8 cellular contexts compared by ENCODE assay signal in genomic region chr15:100114100-100114499, GRCh38.
DNase-seq lines count a peak whose midpoint lies in the region; ATAC-seq and TF ChIP-seq lines count a peak whose summit lies in the region.

No MANE protein-coding gene starts in this region.

- no peak overlapping the region for H3K4me3 ChIP-seq in esophagus (ENCODE audit: low read depth in 1 of 2, low read length in 2 of 2)

- H3K9me3 Mint-ChIP-seq in stimulated activated naive CD8-positive, alpha-beta T cell treated with anti-CD3 and anti-CD28 coated beads, Interleukin-15, Interleukin-2, amounts not matched to agents 100 ng/mL and 50 ng/mL, for 24 hours: no peaks in the 10 kb centered on the region
- H3K9me3 Mint-ChIP-seq in nephron: peaks cover 10% of the 10 kb centered on the region

- ATAC-seq in stimulated activated naive CD8-positive, alpha-beta T cell treated with anti-CD3 and anti-CD28 coated beads, Interleukin-15, Interleukin-2, amounts not matched to agents 100 U/mL and 50 U/mL, for 24 hours: no peak
- no peak for ATAC-seq in HG02571 (IDR thresholded peaks at IDR 0.05; ENCODE audit: unreplicated experiment)
- ATAC-seq in HG03565 (IDR thresholded peaks at IDR 0.05; ENCODE audit: unreplicated experiment): no peak

- no peaks in the 10 kb centered on the region for H3K9me3 ChIP-seq in esophagus (ENCODE audit: control insufficient read depth in 2 of 2, insufficient read depth in 1 of 2, low read depth in 1 of 2, low read length in 1 of 2)

- no peak overlapping the region for H3K4me3 Mint-ChIP-seq in stimulated activated naive CD8-positive, alpha-beta T cell treated with anti-CD3 and anti-CD28 coated beads, Interleukin-15, Interleukin-2, amounts not matched to agents 100 ng/mL and 50 ng/mL, for 24 hours
- H3K4me3 Mint-ChIP-seq in nephron: peak overlapping the region; percentile 2 to 69 (median 58)

- WGBS in esophagus, 2 donors: 52 to 58% methylated on average over 8 of the region's 8 CpGs

- H3K27me3 ChIP-seq in esophagus (ENCODE audit: control insufficient read depth in 1 of 2, insufficient read depth in 2 of 2, low read length in 2 of 2): no peaks in the 10 kb centered on the region

- no peak for TF ChIP-seq CTCF in nephron (IDR thresholded peaks at IDR 0.05; ENCODE audit: unreplicated experiment in 3 of 3)

- no peak for DNase-seq in stimulated activated naive CD8-positive, alpha-beta T cell treated with anti-CD3 and anti-CD28 coated beads, Interleukin-15, Interleukin-2, amounts not matched to agents 100 U/mL and 50 U/mL, for 24 hours
- no peak for DNase-seq in central memory CD4-positive, alpha-beta T cell
- no peak for DNase-seq in NCI-H187 (lab: John Stamatoyannopoulos, UW)

- H3K27ac Mint-ChIP-seq in stimulated activated naive CD8-positive, alpha-beta T cell treated with anti-CD3 and anti-CD28 coated beads, Interleukin-15, Interleukin-2, amounts not matched to agents 100 ng/mL and 50 ng/mL, for 24 hours: peak overlapping the region; percentile 37
- H3K27ac Mint-ChIP-seq in nephron: peak overlapping the region; percentile 68 to 89 (median 75)

- peaks cover 0 to 2% of the 10 kb centered on the region in 2 donors for H3K36me3 ChIP-seq in esophagus (ENCODE audit: control insufficient read depth in 2 of 2, insufficient read depth in 2 of 2, low read length in 1 of 2)

- H3K4me1 Mint-ChIP-seq in stimulated activated naive CD8-positive, alpha-beta T cell treated with anti-CD3 and anti-CD28 coated beads, Interleukin-15, Interleukin-2, amounts not matched to agents 100 ng/mL and 50 ng/mL, for 24 hours (ENCODE audit: low read depth): peaks cover 31% of the 10 kb centered on the region
- H3K4me1 Mint-ChIP-seq in nephron: peaks cover 47% of the 10 kb centered on the region

- peaks cover 6 to 14% of the 10 kb centered on the region in 2 donors for H3K4me1 ChIP-seq in esophagus (ENCODE audit: control insufficient read depth in 2 of 2, insufficient read depth in 2 of 2, low read length in 1 of 2)

- H3K27ac ChIP-seq in esophagus (ENCODE audit: low read depth in 2 of 2, low read length in 1 of 2): peak overlapping the region; percentile 26 to 60

- no peaks in the 10 kb centered on the region for H3K36me3 Mint-ChIP-seq in stimulated activated naive CD8-positive, alpha-beta T cell treated with anti-CD3 and anti-CD28 coated beads, Interleukin-15, Interleukin-2, amounts not matched to agents 100 ng/mL and 50 ng/mL, for 24 hours (ENCODE audit: low read depth)
- no peaks in the 10 kb centered on the region for H3K36me3 Mint-ChIP-seq in nephron (ENCODE audit: low read depth)

- H3K27me3 Mint-ChIP-seq in stimulated activated naive CD8-positive, alpha-beta T cell treated with anti-CD3 and anti-CD28 coated beads, Interleukin-15, Interleukin-2, amounts not matched to agents 100 ng/mL and 50 ng/mL, for 24 hours: no peaks in the 10 kb centered on the region
- peaks cover 17% of the 10 kb centered on the region for H3K27me3 Mint-ChIP-seq in nephron (ENCODE audit: low read depth)
